Comparison of ENCODE assay signal across 21 cellular contexts in genomic region chr9:21866302-21866701, GRCh38.
"Had no signal": no experiment of that assay in that cellular context is flagged by ENCODE, and none has a peak within 500 bp of the region (broad histone marks: within the 10 kb centered on the region; RNA-seq: fewer than 3 reads in every experiment).

No MANE protein-coding gene starts in this region.

- H3K27ac ChIP-seq: coronary artery, dorsolateral prefrontal cortex, esophagus muscularis mucosa, foreskin keratinocyte, gastroesophageal sphincter, heart left ventricle, hepatocyte, left lung, lower lobe of right lung had no signal

- H3K4me1 ChIP-seq: esophagus muscularis mucosa, foreskin keratinocyte, gastroesophageal sphincter, heart left ventricle, left lung, lower lobe of right lung had no signal

- H3K4me3 ChIP-seq: coronary artery, dorsolateral prefrontal cortex, esophagus muscularis mucosa, gastroesophageal sphincter, heart left ventricle, hepatocyte, left lung, lower lobe of right lung had no signal

- H3K9me3 Mint-ChIP-seq: immature natural killer cell had no signal

- FAIRE-seq: endothelial cell of umbilical vein had no signal

- ATAC-seq: foreskin keratinocyte; gastroesophageal sphincter; heart left ventricle; left cardiac atrium; left lung; left ventricle myocardium superior; lower lobe of right lung; naive thymus-derived CD4-positive, alpha-beta T cell had no signal

- H3K4me1 Mint-ChIP-seq: immature natural killer cell had no signal

- DNase-seq: dermis blood vessel endothelial cell; dorsolateral prefrontal cortex; effector CD4-positive, alpha-beta T cell; effector memory CD4-positive, alpha-beta T cell; foreskin keratinocyte; heart left ventricle; hypothalamus; immature natural killer cell; islet precursor cell; left cardiac atrium; left lung; left ventricle myocardium superior; lower lobe of right lung; mesendoderm; midbrain; naive thymus-derived CD4-positive, alpha-beta T cell had no signal

- H3K27me3 ChIP-seq: dorsolateral prefrontal cortex, esophagus muscularis mucosa, foreskin keratinocyte, gastroesophageal sphincter, heart left ventricle, hepatocyte, left lung had no signal

- H3K4me3 Mint-ChIP-seq: immature natural killer cell; naive thymus-derived CD4-positive, alpha-beta T cell had no signal

- H3K4me2 ChIP-seq: hepatocyte had no signal

- H3K27ac Mint-ChIP-seq: immature natural killer cell; naive thymus-derived CD4-positive, alpha-beta T cell had no signal

- H3K9me3 ChIP-seq: esophagus muscularis mucosa, gastroesophageal sphincter, heart left ventricle, left lung, lower lobe of right lung had no signal

- H3K27me3 Mint-ChIP-seq: naive thymus-derived CD4-positive, alpha-beta T cell had no signal

- H2AFZ ChIP-seq: hepatocyte had no signal

- H3K79me2 ChIP-seq: hepatocyte had no signal
